Comparison of ENCODE assay signal across 22 cellular contexts in genomic region chr7:114574384-114574783, GRCh38.
DNase-seq lines count a peak whose midpoint lies in the region; ATAC-seq and TF ChIP-seq lines count a peak whose summit lies in the region.
"Had no signal": no experiment of that assay in that cellular context is flagged by ENCODE, and none has a peak within 500 bp of the region (broad histone marks: within the 10 kb centered on the region; RNA-seq: fewer than 3 reads in every experiment).

No MANE protein-coding gene starts in this region.

- no peak overlapping the region for H3K27ac ChIP-seq in breast epithelium
- no peak overlapping the region for H3K27ac ChIP-seq in mammary epithelial cell (ENCODE audit: insufficient read depth, low read depth, low read length)
- H3K27ac ChIP-seq: colonic mucosa, esophagus muscularis mucosa, stomach, uterus had no signal

- intact Hi-C loops in MCF 10A (cut with micrococcal nuclease) = no loop called here
- intact Hi-C loops in breast epithelium (cut with DNase I; ENCODE audit: low total_unique reads) = no loop called here
- intact Hi-C loops in mammary epithelial cell (cut with micrococcal nuclease) = no loop called here
- intact Hi-C loops in sciatic nerve (cut with DNase I) = no loop called here

- no peaks in the 10 kb centered on the region for H3K4me1 Mint-ChIP-seq in MCF 10A (ENCODE audit: insufficient read depth, unreplicated experiment)
- no peaks in the 10 kb centered on the region for H3K4me1 Mint-ChIP-seq in stimulated activated naive B cell treated with anti-CD40 and anti-IgM and Interleukin-4, amounts not matched to agents 10 μg/mL and 1 μg/mL and 100 μg/mL, for 72 hours
- H3K4me1 Mint-ChIP-seq: CD4-positive, CD25-positive, alpha-beta regulatory T cell; nephron had no signal

- H3K27me3 ChIP-seq in breast epithelium (no peaks in the 10 kb centered on the region), mammary epithelial cell (ENCODE audit: insufficient read depth, low read length) (no peaks in the 10 kb centered on the region)
- H3K27me3 ChIP-seq: colonic mucosa, esophagus muscularis mucosa, stomach, uterus had no signal

- no peak overlapping the region for H3K4me2 ChIP-seq in mammary epithelial cell (ENCODE audit: insufficient read depth, low read depth, low read length)

- H3K27ac Mint-ChIP-seq in MCF 10A (ENCODE audit: low read depth, unreplicated experiment) = no peak overlapping the region
- H3K27ac Mint-ChIP-seq in stimulated activated naive B cell treated with anti-CD40 and anti-IgM and Interleukin-4, amounts not matched to agents 10 μg/mL and 1 μg/mL and 100 μg/mL, for 72 hours = no peak overlapping the region
- H3K27ac Mint-ChIP-seq: activated T-helper 2 cell treated with anti-CD3 and anti-CD28 coated beads, Interferon-gamma antibody, Interleukin-2, Interleukin-4, amounts not matched to agents 10 μg/mL and 5 μg/mL and 100 μg/mL, durations not matched to agents 14 hours and 24 hours and 36 hours; CD4-positive, CD25-positive, alpha-beta regulatory T cell; nephron; T-helper 1 cell treated with Interleukin-12 subunit alpha and Interleukin-12 subunit beta and Interleukin-4 antibody, amounts not matched to agents 30 μg/mL and 1 μg/mL, for 36 hours had no signal

- no peaks in the 10 kb centered on the region for H4K20me1 ChIP-seq in mammary epithelial cell (ENCODE audit: insufficient read depth, low read length)

- ATAC-seq in sciatic nerve (peak; percentile 90), HG03378 (IDR thresholded peaks at IDR 0.05; ENCODE audit: unreplicated experiment) (no peak)
- no peak for ATAC-seq in stimulated activated naive B cell treated with anti-CD40 and anti-IgM and Interleukin-4, amounts not matched to agents 10 μg/mL and 1 μg/mL and 100 μg/mL, for 72 hours (replicated peaks)

- H3K4me3 Mint-ChIP-seq in MCF 10A (ENCODE audit: unreplicated experiment) = no peak overlapping the region
- H3K4me3 Mint-ChIP-seq in stimulated activated naive B cell treated with anti-CD40 and anti-IgM and Interleukin-4, amounts not matched to agents 10 μg/mL and 1 μg/mL and 100 μg/mL, for 72 hours = no peak overlapping the region
- H3K4me3 Mint-ChIP-seq: CD4-positive, CD25-positive, alpha-beta regulatory T cell; nephron; T-helper 1 cell treated with Interleukin-12 subunit alpha and Interleukin-12 subunit beta and Interleukin-4 antibody, amounts not matched to agents 30 μg/mL and 1 μg/mL, for 36 hours had no signal

- peak; percentile 36 for DNase-seq in MCF 10A (ENCODE audit: unreplicated experiment)
- DNase-seq in breast epithelium (ENCODE audit: low spot score in 2 of 2) = no peak
- peak; percentile 1 for DNase-seq in mammary epithelial cell
- DNase-seq in fibroblast of the conjunctiva (ENCODE audit: low read depth) = peak; percentile 44
- no peak for DNase-seq in sciatic nerve (ENCODE audit: low spot score)
- DNase-seq in stimulated activated CD4-positive, alpha-beta T cell treated with anti-CD3 and anti-CD28 coated beads, Interleukin-15, amount 100 ng/mL, for 24 hours = no peak
- DNase-seq in stimulated activated naive B cell treated with anti-CD40 and anti-IgM and Interleukin-4, amounts not matched to agents 10 μg/mL and 1 μg/mL and 100 μg/mL, for 72 hours = no peak
- DNase-seq: amniotic stem cell; CD4-positive, CD25-positive, alpha-beta regulatory T cell; colonic mucosa; DMS79 treated with DMSO at 0.1 percent for 48 hours; KG1; NCI-H1417; NCI-H2227 treated with DMSO at 0.1 percent for 48 hours; SIG-M5; stomach; uterus had no signal

- POLR2A ChIA-PET in MCF 10A (lab: Yijun Ruan, JAX) = interaction anchor here (0.7 kb wide), 1 partner anchor 14 kb away, joined by 3 read pairs; no protein-coding TSS in a partner anchor

- no peak overlapping the region for H2AFZ ChIP-seq in mammary epithelial cell (ENCODE audit: low read depth, low read length)

- WGBS in mammary epithelial cell (ENCODE audit: low coverage, missing lambda C conversion rate) = 0% methylated on average over 2 of the region's 2 CpGs

- H3K4me1 ChIP-seq in breast epithelium (no peaks in the 10 kb centered on the region), mammary epithelial cell (ENCODE audit: insufficient read depth, low read length) (no peaks in the 10 kb centered on the region)
- H3K4me1 ChIP-seq: colonic mucosa, stomach had no signal

- H3K4me3 ChIP-seq in breast epithelium (no peak overlapping the region), mammary epithelial cell (replicated peaks in 1 of 3; ENCODE audit: insufficient read depth in 1 of 3, low read depth in 2 of 3, low read length in 3 of 3) (no peak overlapping the region)
- H3K4me3 ChIP-seq: colonic mucosa, esophagus muscularis mucosa, stomach, uterus had no signal

- H3K9ac ChIP-seq in mammary epithelial cell (ENCODE audit: insufficient read depth, low read length) = no peak overlapping the region

- no TSS peak for BruUV-seq in MCF 10A (replicated peaks; lab: Mats Ljungman, UMichigan)
- BruUV-seq in mammary epithelial cell (replicated peaks; lab: Mats Ljungman, UMichigan) = no TSS peak

- H3K9me3 ChIP-seq in breast epithelium = no peaks in the 10 kb centered on the region
- no peaks in the 10 kb centered on the region for H3K9me3 ChIP-seq in mammary epithelial cell (replicated peaks; ENCODE audit: insufficient read depth, low read length)
- H3K9me3 ChIP-seq: colonic mucosa, esophagus muscularis mucosa, stomach, uterus had no signal

- H3K36me3 Mint-ChIP-seq in MCF 10A (ENCODE audit: insufficient read depth, unreplicated experiment) = no peaks in the 10 kb centered on the region
- H3K36me3 Mint-ChIP-seq in stimulated activated naive B cell treated with anti-CD40 and anti-IgM and Interleukin-4, amounts not matched to agents 10 μg/mL and 1 μg/mL and 100 μg/mL, for 72 hours = no peaks in the 10 kb centered on the region
- H3K36me3 Mint-ChIP-seq: CD4-positive, CD25-positive, alpha-beta regulatory T cell had no signal

- no peak for TF ChIP-seq POLR2A in breast epithelium (IDR thresholded peaks at IDR 0.05)

- in situ Hi-C loops in mammary epithelial cell (cut with MboI; ENCODE audit: low sequenced_read_pairs in 2 of 2) = no loop called here

- H3K36me3 ChIP-seq in breast epithelium = no peaks in the 10 kb centered on the region
- H3K36me3 ChIP-seq in mammary epithelial cell (ENCODE audit: insufficient read depth, low read length) = no peaks in the 10 kb centered on the region
- H3K36me3 ChIP-seq: colonic mucosa, esophagus muscularis mucosa, stomach, uterus had no signal

- dilution Hi-C loops in mammary epithelial cell (cut with HindIII; ENCODE audit: low sequenced_read_pairs) = no loop called here

- CTCF ChIA-PET in MCF 10A (lab: Yijun Ruan, JAX) = interaction anchor here (0.5 kb wide), 1 partner anchor 118 kb away, joined by 3 read pairs; no protein-coding TSS in a partner anchor
- CTCF ChIA-PET in mammary epithelial cell (lab: Charles Lee; ENCODE audit: low non-redundant PET) = no interaction called here

- H3K27me3 Mint-ChIP-seq in MCF 10A (ENCODE audit: insufficient read depth, unreplicated experiment) = peaks cover 2% of the 10 kb centered on the region
- H3K27me3 Mint-ChIP-seq in stimulated activated naive B cell treated with anti-CD40 and anti-IgM and Interleukin-4, amounts not matched to agents 10 μg/mL and 1 μg/mL and 100 μg/mL, for 72 hours = no peaks in the 10 kb centered on the region

- H3K79me2 ChIP-seq in mammary epithelial cell (ENCODE audit: insufficient read depth, low read length) = no peaks in the 10 kb centered on the region

- H3K9me3 Mint-ChIP-seq in MCF 10A (ENCODE audit: unreplicated experiment) = no peaks in the 10 kb centered on the region
- no peaks in the 10 kb centered on the region for H3K9me3 Mint-ChIP-seq in stimulated activated naive B cell treated with anti-CD40 and anti-IgM and Interleukin-4, amounts not matched to agents 10 μg/mL and 1 μg/mL and 100 μg/mL, for 72 hours
- H3K9me3 Mint-ChIP-seq: activated T-helper 2 cell treated with anti-CD3 and anti-CD28 coated beads, Interferon-gamma antibody, Interleukin-2, Interleukin-4, amounts not matched to agents 10 μg/mL and 5 μg/mL and 100 μg/mL, durations not matched to agents 14 hours and 24 hours and 36 hours; nephron; T-helper 1 cell treated with Interleukin-12 subunit alpha and Interleukin-12 subunit beta and Interleukin-4 antibody, amounts not matched to agents 30 μg/mL and 1 μg/mL, for 36 hours had no signal

- TF ChIP-seq CTCF in MCF 10A (IDR thresholded peaks at IDR 0.05; ENCODE audit: unreplicated experiment) = no peak
- no peak for TF ChIP-seq CTCF in breast epithelium (IDR thresholded peaks at IDR 0.05)
- no peak for TF ChIP-seq CTCF in mammary epithelial cell (conservative IDR thresholded peaks at IDR 0.05 in 1 of 2, IDR thresholded peaks at IDR 0.05 in 1 of 2; ENCODE audit: extremely low read depth in 1 of 2, insufficient read depth in 1 of 2, low read depth in 1 of 2, low read length in 2 of 2)

Comparison
In these comparisons a context has a peak if more than half of its experiments do, and no peak if none do; other contexts are left out.
1. DNase-seq: peak in MCF 10A (single experiment), mammary epithelial cell (single experiment) and fibroblast of the conjunctiva (single experiment); none in breast epithelium (0 of 2), sciatic nerve (single experiment), stimulated activated CD4-positive, alpha-beta T cell treated with anti-CD3 and anti-CD28 coated beads, Interleukin-15, amount 100 ng/mL, for 24 hours (single experiment) and stimulated activated naive B cell treated with anti-CD40 and anti-IgM and Interleukin-4, amounts not matched to agents 10 μg/mL and 1 μg/mL and 100 μg/mL, for 72 hours (single experiment).